8 cellular contexts compared by ENCODE assay signal in the genomic region with DNA sequence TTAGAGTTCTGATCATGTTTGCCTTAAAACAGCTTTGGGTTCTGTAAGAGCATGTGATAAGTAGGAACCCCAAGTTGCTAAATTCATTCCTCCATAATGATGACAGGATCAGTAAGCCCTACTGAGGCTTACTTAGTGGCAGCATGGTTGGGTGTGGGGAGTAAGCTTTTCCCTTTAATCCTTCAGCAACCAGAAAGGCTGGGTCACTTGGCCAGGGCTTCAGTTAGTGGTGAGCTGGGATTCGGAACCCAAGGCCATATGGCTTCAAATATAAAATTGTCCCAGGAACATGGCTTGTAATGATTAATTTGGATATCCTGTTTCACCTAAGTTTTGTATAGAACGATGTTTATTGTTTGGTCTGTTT. TPM values are rescaled to one million over a fixed set of nuclear protein-coding genes. Genes with fewer than 3 reads are reported as not detected.
DNase-seq lines count a peak whose midpoint lies in the region; ATAC-seq lines count a peak whose summit lies in the region.

No MANE protein-coding gene starts in this region.

- H3K4me1 Mint-ChIP-seq in CD8-positive, alpha-beta memory T cell, result peaks cover 13 to 23% (median 18%) of the 10 kb centered on the region in 3 donors
- H3K4me1 Mint-ChIP-seq in activated naive CD8-positive, alpha-beta T cell (ENCODE audit: low read depth), result peaks cover 22% of the 10 kb centered on the region
- peaks cover 9% of the 10 kb centered on the region for H3K4me1 Mint-ChIP-seq in stimulated activated memory B cell treated with anti-CD40 and anti-IgM and Interleukin-4, amounts not matched to agents 10 μg/mL and 1 μg/mL and 100 μg/mL, for 72 hours

- H3K9me3 Mint-ChIP-seq in CD8-positive, alpha-beta memory T cell, result no peaks in the 10 kb centered on the region
- H3K9me3 Mint-ChIP-seq in activated naive CD8-positive, alpha-beta T cell (ENCODE audit: low read depth), result no peaks in the 10 kb centered on the region
- no peaks in the 10 kb centered on the region for H3K9me3 Mint-ChIP-seq in stimulated activated memory B cell treated with anti-CD40 and anti-IgM and Interleukin-4, amounts not matched to agents 10 μg/mL and 1 μg/mL and 100 μg/mL, for 72 hours

- CTCF ChIA-PET in CD8-positive, alpha-beta memory T cell (lab: Charles Lee), result interaction anchor here (0.9 to 2.1 kb wide), 4 partner anchors 56 to 341 kb away, joined by 3 to 10 read pairs (median 4); a partner anchor contains a TSS

- no peak for DNase-seq in CD8-positive, alpha-beta memory T cell
- DNase-seq in stimulated activated CD4-positive, alpha-beta T cell treated with anti-CD3 and anti-CD28 coated beads, Interleukin-4, amount 100 ng/mL, for 24 hours, result no peak
- no peak for DNase-seq in MV-4-11 (lab: John Stamatoyannopoulos, UW)

- peak overlapping the region; percentile 85 for H3K4me3 ChIP-seq in CD8-positive, alpha-beta memory T cell (ENCODE audit: low read length)
- peak overlapping the region; percentile 81 for H3K4me3 ChIP-seq in iPS-11a (ENCODE audit: low read depth, low read length)

- H3K36me3 ChIP-seq in CD8-positive, alpha-beta memory T cell (ENCODE audit: insufficient read depth, low read length), result no peaks in the 10 kb centered on the region

- peak; percentile 17 for ATAC-seq in GM19397 (IDR thresholded peaks at IDR 0.05; ENCODE audit: unreplicated experiment)
- ATAC-seq in HG03521 (IDR thresholded peaks at IDR 0.05; ENCODE audit: unreplicated experiment), result peak; percentile 21
- ATAC-seq in stimulated activated memory B cell treated with anti-CD40 and anti-IgM and Interleukin-4, amounts not matched to agents 10 μg/mL and 1 μg/mL and 100 μg/mL, for 72 hours, result no peak

- peaks cover 0 to 10% (median 3%) of the 10 kb centered on the region in 3 donors for H3K36me3 Mint-ChIP-seq in CD8-positive, alpha-beta memory T cell
- peaks cover 2% of the 10 kb centered on the region for H3K36me3 Mint-ChIP-seq in activated naive CD8-positive, alpha-beta T cell
- no peaks in the 10 kb centered on the region for H3K36me3 Mint-ChIP-seq in stimulated activated memory B cell treated with anti-CD40 and anti-IgM and Interleukin-4, amounts not matched to agents 10 μg/mL and 1 μg/mL and 100 μg/mL, for 72 hours

- POLR2A ChIA-PET in CD8-positive, alpha-beta memory T cell (lab: Charles Lee), result interaction anchor here (1.0 kb wide), 1 partner anchor 236 kb away, joined by 3 read pairs; a partner anchor contains a TSS

- H3K4me3 Mint-ChIP-seq in CD8-positive, alpha-beta memory T cell, result peak overlapping the region; percentile 95 to 100 (median 100)
- peak overlapping the region; percentile 99 for H3K4me3 Mint-ChIP-seq in activated naive CD8-positive, alpha-beta T cell
- H3K4me3 Mint-ChIP-seq in stimulated activated memory B cell treated with anti-CD40 and anti-IgM and Interleukin-4, amounts not matched to agents 10 μg/mL and 1 μg/mL and 100 μg/mL, for 72 hours, result peak overlapping the region; percentile 95

- H3K27ac Mint-ChIP-seq in CD8-positive, alpha-beta memory T cell, result peak overlapping the region; percentile 28 to 97 (median 95)
- peak overlapping the region; percentile 100 for H3K27ac Mint-ChIP-seq in activated naive CD8-positive, alpha-beta T cell
- peak overlapping the region; percentile 95 for H3K27ac Mint-ChIP-seq in stimulated activated memory B cell treated with anti-CD40 and anti-IgM and Interleukin-4, amounts not matched to agents 10 μg/mL and 1 μg/mL and 100 μg/mL, for 72 hours

- peaks cover 0 to 5% of the 10 kb centered on the region in 2 donors for H3K27me3 Mint-ChIP-seq in CD8-positive, alpha-beta memory T cell
- no peaks in the 10 kb centered on the region for H3K27me3 Mint-ChIP-seq in activated naive CD8-positive, alpha-beta T cell
- no peaks in the 10 kb centered on the region for H3K27me3 Mint-ChIP-seq in stimulated activated memory B cell treated with anti-CD40 and anti-IgM and Interleukin-4, amounts not matched to agents 10 μg/mL and 1 μg/mL and 100 μg/mL, for 72 hours

- H3K9me3 ChIP-seq in CD8-positive, alpha-beta memory T cell (ENCODE audit: low read length), result no peaks in the 10 kb centered on the region

- H3K27me3 ChIP-seq in CD8-positive, alpha-beta memory T cell (ENCODE audit: insufficient read depth, low read length, poor library complexity, severe bottlenecking), result no peaks in the 10 kb centered on the region

- H3K4me1 ChIP-seq in CD8-positive, alpha-beta memory T cell (ENCODE audit: insufficient read depth, low read length), result peaks cover 7% of the 10 kb centered on the region

- H3K27ac ChIP-seq in CD8-positive, alpha-beta memory T cell (ENCODE audit: low read depth, low read length), result peak overlapping the region; percentile 72

RNA-seq across cellular contexts. Expression of a gene that starts 0.8 kb away (rescaled TPM):
- total RNA-seq in CD8-positive, alpha-beta memory T cell, result 10 to 100 TPM; 25.3 to 26.5 TPM
- polyA plus RNA-seq in CD8-positive, alpha-beta memory T cell, result 2.0 TPM
